8 cellular contexts compared by ENCODE assay signal in the genomic region with DNA sequence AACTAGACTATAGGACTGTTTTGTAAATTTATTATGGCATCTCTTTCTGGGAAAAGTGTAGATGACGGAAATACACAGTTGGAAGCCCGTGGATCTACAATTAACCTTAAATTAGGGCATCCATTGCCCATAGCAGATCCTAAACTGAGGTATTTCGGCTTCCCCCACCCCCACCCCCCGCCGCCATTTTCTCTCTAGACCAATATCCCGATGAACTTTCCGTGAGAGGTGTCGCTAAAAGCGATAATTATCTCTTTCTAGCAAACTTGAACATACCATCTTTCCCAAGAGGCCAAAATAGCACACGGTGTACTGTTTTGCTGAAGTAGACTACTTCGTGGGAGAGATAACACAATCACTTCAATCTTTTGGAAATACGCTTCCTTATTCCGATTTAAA. TPM values are rescaled to one million over a fixed set of nuclear protein-coding genes. Genes with fewer than 3 reads are reported as not detected.
DNase-seq lines count a peak whose midpoint lies in the region; ATAC-seq and TF ChIP-seq lines count a peak whose summit lies in the region.

No MANE protein-coding gene starts in this region.

- DNase-seq in CD8-positive, alpha-beta T cell = no peak
- peak; percentile 8 for DNase-seq in LHCN-M2 (ENCODE audit: low read depth)
- DNase-seq in cerebellar cortex (ENCODE audit: low spot score) = peak; percentile 27
- DNase-seq in SIG-M5 treated with dmso at 0.1 percent for 504 hours (lab: John Stamatoyannopoulos, UW; ENCODE audit: unreplicated experiment) = no peak
- DNase-seq in lower leg skin (ENCODE audit: low spot score in 2 of 2) = no peak

- H3K27ac ChIP-seq in CD8-positive, alpha-beta T cell (ENCODE audit: low read depth, low read length) = no peak overlapping the region
- peak overlapping the region; percentile 80 for H3K27ac ChIP-seq in muscle layer of duodenum (ENCODE audit: low read length)

- CTCF ChIA-PET in CD8-positive, alpha-beta T cell (lab: Charles Lee) = interaction anchor here (0.8 to 2.1 kb wide), 5 partner anchors 9 to 243 kb away, joined by 3 to 7 read pairs (median 5); partner anchors contain the start of gene SAT1

- ATAC-seq in CD8-positive, alpha-beta T cell = no peak
- ATAC-seq in GM19351 (IDR thresholded peaks at IDR 0.05; ENCODE audit: unreplicated experiment) = no peak
- ATAC-seq in GM21528 (IDR thresholded peaks at IDR 0.05; ENCODE audit: low FRiP score, unreplicated experiment) = no peak

- H3K9me3 ChIP-seq in CD8-positive, alpha-beta T cell (ENCODE audit: low read length) = no peaks in the 10 kb centered on the region
- H3K9me3 ChIP-seq in muscle layer of duodenum (ENCODE audit: control insufficient read depth in 1 of 2, low read length in 2 of 2) = no peaks in the 10 kb centered on the region

- TF ChIP-seq POLR2A in lower leg skin (IDR thresholded peaks at IDR 0.05) = no peak

- WGBS in lower leg skin, 2 donors = 5 to 40% methylated on average over 13 of the region's 13 CpGs

- H3K27me3 Mint-ChIP-seq in CD8-positive, alpha-beta T cell (ENCODE audit: low read depth) = no peaks in the 10 kb centered on the region

- peak overlapping the region; percentile 84 for H3K4me3 Mint-ChIP-seq in CD8-positive, alpha-beta T cell

- intact Hi-C loops in CD8-positive, alpha-beta T cell (cut with DNase I, micrococcal nuclease) = loop anchor here (5.0 to 10.0 kb wide), 5 partner anchors 72 to 448 kb away; partner anchors contain the start of genes PRDX4 (in 1 of the 2) and SAT1 (in 1 of the 2)
- intact Hi-C loops in lower leg skin (cut with DNase I; ENCODE audit: low total_unique reads) = no loop called here

- peak overlapping the region; percentile 65 for H3K4me3 ChIP-seq in CD8-positive, alpha-beta T cell (ENCODE audit: low read depth, low read length)
- H3K4me3 ChIP-seq in muscle layer of duodenum (ENCODE audit: low read depth in 1 of 2, low read length in 2 of 2) (peak overlapping the region; percentile 53 to 60), lower leg skin (ENCODE audit: low read depth, poor library complexity, severe bottlenecking) (no peak overlapping the region)

- no peak for TF ChIP-seq CTCF in CD8-positive, alpha-beta T cell (IDR thresholded peaks at IDR 0.05)
- no peak for TF ChIP-seq CTCF in lower leg skin (IDR thresholded peaks at IDR 0.05)

- no peaks in the 10 kb centered on the region for H3K27me3 ChIP-seq in CD8-positive, alpha-beta T cell (ENCODE audit: insufficient read depth, low read length)
- no peaks in the 10 kb centered on the region for H3K27me3 ChIP-seq in muscle layer of duodenum (ENCODE audit: low read depth, low read length)

- POLR2A ChIA-PET in CD8-positive, alpha-beta T cell (lab: Charles Lee) = interaction anchor here (0.7 to 2.3 kb wide), 5 partner anchors 28 to 244 kb away, joined by 3 to 28 read pairs (median 5); partner anchors contain the start of genes APOO, CXorf58, EIF2S3 and SAT1

- H3K36me3 Mint-ChIP-seq in CD8-positive, alpha-beta T cell = peaks cover 12% of the 10 kb centered on the region

- peaks cover 4% of the 10 kb centered on the region for H3K4me1 ChIP-seq in CD8-positive, alpha-beta T cell (ENCODE audit: insufficient read depth, low read length)
- H3K4me1 ChIP-seq in muscle layer of duodenum (ENCODE audit: control insufficient read depth in 1 of 2, insufficient read depth in 2 of 2, low read length in 2 of 2) = peaks cover 0 to 5% of the 10 kb centered on the region in 2 donors

- H3K4me1 Mint-ChIP-seq in CD8-positive, alpha-beta T cell (ENCODE audit: low read depth) = peaks cover 12% of the 10 kb centered on the region

- peak overlapping the region; percentile 94 for H3K27ac Mint-ChIP-seq in CD8-positive, alpha-beta T cell

- H3K36me3 ChIP-seq in CD8-positive, alpha-beta T cell (ENCODE audit: insufficient read depth, low read length) = no peaks in the 10 kb centered on the region
- peaks cover 0 to 3% of the 10 kb centered on the region in 2 donors for H3K36me3 ChIP-seq in muscle layer of duodenum (ENCODE audit: control insufficient read depth in 1 of 2, insufficient read depth in 2 of 2, low read length in 2 of 2)

- no peaks in the 10 kb centered on the region for H3K9me3 Mint-ChIP-seq in CD8-positive, alpha-beta T cell

RNA-seq across cellular contexts. Expression of gene KLHL15, which starts 0.6 kb away (rescaled TPM):
- 10 to 100 TPM; 29.7 TPM for total RNA-seq in CD8-positive, alpha-beta T cell
- 9.3 and 9.7 TPM in 2 replicates for total RNA-seq in LHCN-M2 (2014; rRNA removed)
- 1.2 TPM for polyA plus RNA-seq in LHCN-M2 (2012)
- 1 to 10 TPM; 4.7 to 5.5 (median 5.3) TPM for total RNA-seq in lower leg skin

RNA-seq across cellular contexts. Expression of gene EIF2S3, which starts 28.4 kb away (rescaled TPM):
- total RNA-seq in CD8-positive, alpha-beta T cell = 100 to 1,000 TPM; 180 to 184 TPM
- total RNA-seq in LHCN-M2 (2014; rRNA removed) = 108 and 122 TPM in 2 replicates
- polyA plus RNA-seq in LHCN-M2 (2012) = 63.2 TPM
- total RNA-seq in lower leg skin = 100 to 1,000 TPM in 2 of 4 donors, 10 to 100 TPM in 2; 88.6 to 106 (median 101) TPM

Comparison
In these comparisons a context has a peak if more than half of its experiments do, and no peak if none do; other contexts are left out.
1. DNase-seq: peak in LHCN-M2 (single experiment) and cerebellar cortex (single experiment); none in CD8-positive, alpha-beta T cell (0 of 7), SIG-M5 treated with dmso at 0.1 percent for 504 hours (single experiment) and lower leg skin (0 of 2).